In the genomic region with DNA sequence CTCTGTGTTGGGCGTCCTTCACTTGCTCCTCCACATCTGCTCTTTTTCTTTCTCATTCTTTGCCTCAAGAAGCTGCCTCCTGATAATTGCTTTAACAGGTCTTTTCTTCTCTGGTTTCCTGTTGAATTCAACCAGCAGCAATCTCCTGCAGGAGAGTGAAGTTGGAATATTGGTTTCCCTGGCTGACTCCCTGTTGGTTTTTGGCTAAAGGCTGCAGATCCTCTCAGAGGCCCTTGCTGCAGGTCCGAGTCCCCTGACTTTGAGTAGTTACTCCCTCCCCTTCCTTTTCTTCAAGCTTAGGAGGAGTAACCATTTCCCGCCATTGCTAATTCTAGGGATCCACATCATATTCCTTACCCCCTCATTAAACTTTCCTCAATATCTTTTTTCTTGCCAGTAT, we compare ENCODE assay signal across 16 cellular contexts. TPM values are rescaled to one million over a fixed set of nuclear protein-coding genes. Genes with fewer than 3 reads are reported as not detected.
"Had no signal": no experiment of that assay in that cellular context is flagged by ENCODE, and none has a peak within 500 bp of the region (broad histone marks: within the 10 kb centered on the region; RNA-seq: fewer than 3 reads in every experiment).

No MANE protein-coding gene starts in this region.

- H3K9me3 ChIP-seq: heart left ventricle had no signal

- H3K27me3 ChIP-seq: foreskin keratinocyte, heart left ventricle had no signal

- H3K4me3 ChIP-seq: heart left ventricle had no signal

- H3K36me3 Mint-ChIP-seq: naive thymus-derived CD4-positive, alpha-beta T cell; stimulated activated naive B cell treated with anti-CD40 and anti-IgM and Interleukin-4, amounts not matched to agents 10 μg/mL and 1 μg/mL and 100 μg/mL, for 72 hours; type B pancreatic cell had no signal

- H3K4me3 Mint-ChIP-seq: activated CD4-positive, alpha-beta T cell treated with anti-CD3 and anti-CD28 coated beads for 36 hours; activated CD8-positive, alpha-beta T cell treated with anti-CD3 and anti-CD28 coated beads, Interleukin-2, amount 10 ng/mL, durations not matched to agents 7 days and 5 days; activated naive CD4-positive, alpha-beta T cell treated with anti-CD3 and anti-CD28 coated beads for 36 hours; activated T-helper 1 cell treated with anti-CD3 and anti-CD28 coated beads, Interleukin-12 subunit alpha, Interleukin-12 subunit beta, Interleukin-2, Interleukin-4 antibody, amounts not matched to agents 30 ng/mL and 10 ng/mL and 1 ng/mL, durations not matched to agents 14 hours and 24 hours and 36 hours; naive thymus-derived CD4-positive, alpha-beta T cell; stimulated activated naive B cell treated with anti-CD40 and anti-IgM and Interleukin-4, amounts not matched to agents 10 μg/mL and 1 μg/mL and 100 μg/mL, for 72 hours; type B pancreatic cell had no signal

- FAIRE-seq: astrocyte, endothelial cell of umbilical vein had no signal

- H3K9me3 Mint-ChIP-seq: activated naive CD4-positive, alpha-beta T cell treated with anti-CD3 and anti-CD28 coated beads for 36 hours; activated T-helper 1 cell treated with anti-CD3 and anti-CD28 coated beads, Interleukin-12 subunit alpha, Interleukin-12 subunit beta, Interleukin-2, Interleukin-4 antibody, amounts not matched to agents 30 ng/mL and 10 ng/mL and 1 ng/mL, durations not matched to agents 14 hours and 24 hours and 36 hours; stimulated activated naive B cell treated with anti-CD40 and anti-IgM and Interleukin-4, amounts not matched to agents 10 μg/mL and 1 μg/mL and 100 μg/mL, for 72 hours; type B pancreatic cell had no signal

- H3K27ac ChIP-seq: foreskin keratinocyte, heart left ventricle, VCaP had no signal

- H3K27ac Mint-ChIP-seq: activated CD4-positive, alpha-beta T cell treated with anti-CD3 and anti-CD28 coated beads for 36 hours; activated CD8-positive, alpha-beta T cell treated with anti-CD3 and anti-CD28 coated beads, Interleukin-2, amount 10 ng/mL, durations not matched to agents 7 days and 5 days; activated naive CD4-positive, alpha-beta T cell treated with anti-CD3 and anti-CD28 coated beads for 36 hours; activated T-helper 1 cell treated with anti-CD3 and anti-CD28 coated beads, Interleukin-12 subunit alpha, Interleukin-12 subunit beta, Interleukin-2, Interleukin-4 antibody, amounts not matched to agents 30 ng/mL and 10 ng/mL and 1 ng/mL, durations not matched to agents 14 hours and 24 hours and 36 hours; naive thymus-derived CD4-positive, alpha-beta T cell; stimulated activated naive B cell treated with anti-CD40 and anti-IgM and Interleukin-4, amounts not matched to agents 10 μg/mL and 1 μg/mL and 100 μg/mL, for 72 hours; type B pancreatic cell had no signal

- DNase-seq: activated CD4-positive, alpha-beta T cell treated with anti-CD3 and anti-CD28 coated beads for 36 hours; activated CD8-positive, alpha-beta T cell treated with anti-CD3 and anti-CD28 coated beads, Interleukin-2, amount 10 ng/mL, durations not matched to agents 7 days and 5 days; activated naive CD4-positive, alpha-beta T cell treated with anti-CD3 and anti-CD28 coated beads for 36 hours; foreskin keratinocyte; heart left ventricle; left colon; naive thymus-derived CD4-positive, alpha-beta T cell; right cardiac atrium; stimulated activated CD4-positive, alpha-beta T cell treated with anti-CD3 and anti-CD28 coated beads, Interleukin-1b, Interleukin-23, amount 100 ng/mL, for 48 hours; stimulated activated naive B cell treated with anti-CD40 and anti-IgM and Interleukin-4, amounts not matched to agents 10 μg/mL and 1 μg/mL and 100 μg/mL, for 72 hours; T-helper 1 cell had no signal

- H3K4me1 ChIP-seq: foreskin keratinocyte had no signal

- H3K27me3 Mint-ChIP-seq: activated CD4-positive, alpha-beta T cell treated with anti-CD3 and anti-CD28 coated beads for 36 hours; naive thymus-derived CD4-positive, alpha-beta T cell; stimulated activated naive B cell treated with anti-CD40 and anti-IgM and Interleukin-4, amounts not matched to agents 10 μg/mL and 1 μg/mL and 100 μg/mL, for 72 hours had no signal

- H3K36me3 ChIP-seq: heart left ventricle had no signal

RNA-seq across cellular contexts. Expression of a gene that starts 4.2 kb away (rescaled TPM):
- total RNA-seq: activated CD8-positive, alpha-beta T cell treated with anti-CD3 and anti-CD28 coated beads, Interleukin-2, amount 10 ng/mL, durations not matched to agents 7 days and 5 days; endothelial cell of umbilical vein had no signal
- polyA plus RNA-seq: endothelial cell of umbilical vein; naive thymus-derived CD4-positive, alpha-beta T cell had no signal
